Comparison of ENCODE assay signal across 6 cellular contexts in genomic region chr1:43979261-43979527, GRCh38. TPM values are rescaled to one million over a fixed set of nuclear protein-coding genes. Genes with fewer than 3 reads are reported as not detected.
DNase-seq lines count a peak whose midpoint lies in the region; ATAC-seq and TF ChIP-seq lines count a peak whose summit lies in the region.

No MANE protein-coding gene starts in this region.

- 0% methylated on average over 5 of the region's 45 CpGs for WGBS in mesenchymal stem cell

- no peak overlapping the region for H2BK15ac ChIP-seq in mesenchymal stem cell (ENCODE audit: low read depth, poor library complexity, severe bottlenecking)

- H4K8ac ChIP-seq in mesenchymal stem cell (ENCODE audit: low read length): no peak overlapping the region

- no peak overlapping the region for H2BK12ac ChIP-seq in mesenchymal stem cell (ENCODE audit: low read length in 2 of 2)

- peak overlapping the region in 1 of 2 experiments; percentile 52 for H3K4ac ChIP-seq in mesenchymal stem cell (ENCODE audit: low read depth in 1 of 2, low read length in 2 of 2)

- H3K4me1 ChIP-seq in BE2C: no peaks in the 10 kb centered on the region
- H3K4me1 ChIP-seq in mesenchymal stem cell (ENCODE audit: control insufficient read depth, insufficient read depth, low read depth, low read length): peaks cover 55% of the 10 kb centered on the region

- H3K27me3 ChIP-seq in BE2C (no peaks in the 10 kb centered on the region), mesenchymal stem cell (ENCODE audit: control insufficient read depth in 1 of 2, insufficient read depth in 1 of 2, low read length in 2 of 2) (no peaks in the 10 kb centered on the region)

- H3K4me3 ChIP-seq in BE2C (ENCODE audit: low read depth, low read length) (peak overlapping the region; percentile 59), WI38 (ENCODE audit: low read depth, low read length) (peak overlapping the region; percentile 66), mesenchymal stem cell (ENCODE audit: insufficient read depth in 1 of 2, low read depth in 1 of 2, low read length in 2 of 2) (peak overlapping the region; percentile 73 to 85)

- ATAC-seq in HG03378 (IDR thresholded peaks at IDR 0.05; ENCODE audit: unreplicated experiment): no peak
- ATAC-seq in GM18868 (IDR thresholded peaks at IDR 0.05; ENCODE audit: unreplicated experiment): no peak

- H3K36me3 ChIP-seq in BE2C: peaks cover 8% of the 10 kb centered on the region
- H3K36me3 ChIP-seq in mesenchymal stem cell (ENCODE audit: control insufficient read depth in 1 of 2, insufficient read depth in 2 of 2, low read depth in 1 of 2, low read length in 2 of 2): peaks cover 35 to 60% of the 10 kb centered on the region in 2 experiments

- no peak overlapping the region for H4K91ac ChIP-seq in mesenchymal stem cell (ENCODE audit: low read length)

- H3K9me3 ChIP-seq in BE2C (no peaks in the 10 kb centered on the region), mesenchymal stem cell (ENCODE audit: control insufficient read depth, low read length) (no peaks in the 10 kb centered on the region)

- no peak overlapping the region for H3K14ac ChIP-seq in mesenchymal stem cell (ENCODE audit: low read length in 2 of 2)

- H3K27ac ChIP-seq in mesenchymal stem cell (ENCODE audit: low read length, poor library complexity, severe bottlenecking): no peak overlapping the region

- peak overlapping the region; percentile 71 for H2BK120ac ChIP-seq in mesenchymal stem cell (ENCODE audit: low read depth, low read length)

- H2AK5ac ChIP-seq in mesenchymal stem cell (ENCODE audit: low read length, severe bottlenecking): no peak overlapping the region

- H2AFZ ChIP-seq in mesenchymal stem cell (ENCODE audit: low read depth, low read length): no peak overlapping the region

- peaks cover 44% of the 10 kb centered on the region for H3K79me1 ChIP-seq in mesenchymal stem cell (replicated peaks; ENCODE audit: low read length, poor library complexity, severe bottlenecking)

- DNase-seq in BE2C (no peak), mesenchymal stem cell (no peak), RKO (ENCODE audit: low spot score) (no peak)

- H3K23ac ChIP-seq in mesenchymal stem cell (ENCODE audit: low read length in 2 of 2): no peak overlapping the region

- no peak overlapping the region for H2BK5ac ChIP-seq in mesenchymal stem cell (ENCODE audit: low read depth, low read length, poor library complexity, severe bottlenecking)

- no peak overlapping the region for H3K18ac ChIP-seq in mesenchymal stem cell (ENCODE audit: low read depth in 1 of 2, low read length in 2 of 2)

- H3K9ac ChIP-seq in mesenchymal stem cell (ENCODE audit: low read length): peak overlapping the region; percentile 85

- peak overlapping the region; percentile 77 for H3K4me2 ChIP-seq in mesenchymal stem cell (ENCODE audit: low read length, poor library complexity, severe bottlenecking)

- no peak for TF ChIP-seq CTCF in BE2C (IDR thresholded peaks at IDR 0.05; ENCODE audit: low read depth, low read length)
- TF ChIP-seq CTCF in WI38 (IDR thresholded peaks at IDR 0.05; ENCODE audit: low read depth, low read length): no peak

RNA-seq across cellular contexts. Expression of gene B4GALT2, which starts 0.2 kb away (rescaled TPM):
- polyA plus RNA-seq in BE2C (2012; ENCODE audit: insufficient read depth, insufficient read length, low read depth): 49.7 TPM
- 37.4 TPM for polyA plus RNA-seq in mesenchymal stem cell (2013, experiment 1 of 2)
- polyA plus RNA-seq in mesenchymal stem cell (2013, experiment 2 of 2): 35.8 TPM

RNA-seq across cellular contexts. Expression of gene ATP6V0B, which starts 4.4 kb away (rescaled TPM):
- polyA plus RNA-seq in BE2C (2012; ENCODE audit: insufficient read depth, insufficient read length, low read depth): 402 TPM
- 60.5 TPM for polyA plus RNA-seq in mesenchymal stem cell (2013, experiment 1 of 2)
- 64.4 TPM for polyA plus RNA-seq in mesenchymal stem cell (2013, experiment 2 of 2)

RNA-seq across cellular contexts. Expression of gene DPH2, which starts 9.4 kb away (rescaled TPM):
- 116 TPM for polyA plus RNA-seq in BE2C (2012; ENCODE audit: insufficient read depth, insufficient read length, low read depth)
- 8.8 TPM for polyA plus RNA-seq in mesenchymal stem cell (2013, experiment 1 of 2)
- polyA plus RNA-seq in mesenchymal stem cell (2013, experiment 2 of 2): 9.0 TPM

RNA-seq across cellular contexts. Expression of gene CCDC24, which starts 12.2 kb away (rescaled TPM):
- polyA plus RNA-seq in BE2C (2012; ENCODE audit: insufficient read depth, insufficient read length, low read depth): 2.0 TPM
- 2.9 TPM for polyA plus RNA-seq in mesenchymal stem cell (2013, experiment 1 of 2)
- 3.2 TPM for polyA plus RNA-seq in mesenchymal stem cell (2013, experiment 2 of 2)

RNA-seq across cellular contexts. Expression of gene IPO13, which starts 32.4 kb away (rescaled TPM):
- polyA plus RNA-seq in BE2C (2012; ENCODE audit: insufficient read depth, insufficient read length, low read depth): 17.4 TPM
- 14.7 TPM for polyA plus RNA-seq in mesenchymal stem cell (2013, experiment 1 of 2)
- polyA plus RNA-seq in mesenchymal stem cell (2013, experiment 2 of 2): 13.5 TPM
